ENCODE assay signal across 28 cellular contexts in the genomic region with DNA sequence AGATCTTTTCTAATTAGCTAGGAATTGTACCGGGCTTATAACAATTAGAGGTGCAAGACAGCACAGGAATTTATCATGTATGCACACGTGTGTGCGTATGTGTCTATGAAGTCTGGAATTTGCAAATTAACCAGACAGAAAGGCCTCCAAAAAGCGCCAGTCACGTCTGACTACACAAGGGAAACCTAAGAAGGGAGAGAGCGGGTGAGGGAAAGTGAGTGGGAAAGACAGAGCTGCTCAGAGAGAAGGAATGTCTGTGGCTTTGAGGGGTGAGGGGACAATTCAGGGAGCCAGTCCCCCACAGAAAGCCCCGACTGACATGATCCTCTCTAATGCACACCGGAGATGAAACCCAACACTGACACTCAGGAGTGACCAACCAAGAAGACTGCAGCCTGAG.
DNase-seq lines count a peak whose midpoint lies in the region; ATAC-seq, FAIRE-seq and TF ChIP-seq lines count a peak whose summit lies in the region.
"Had no signal": no experiment of that assay in that cellular context is flagged by ENCODE, and none has a peak within 500 bp of the region (broad histone marks: within the 10 kb centered on the region; RNA-seq: fewer than 3 reads in every experiment).

No MANE protein-coding gene starts in this region.

- no peak overlapping the region for H3K23ac ChIP-seq in IMR-90 (ENCODE audit: low read depth, low read length)

- no peak overlapping the region for H3K27ac ChIP-seq in IMR-90 (ENCODE audit: insufficient read depth, low read length)
- no peak overlapping the region for H3K27ac ChIP-seq in suprapubic skin
- H3K27ac ChIP-seq in pancreas, result no peak overlapping the region
- H3K27ac ChIP-seq in esophagus muscularis mucosa (replicated peaks in 1 of 4), result no peak overlapping the region
- H3K27ac ChIP-seq: body of pancreas, SK-N-MC had no signal

- TF ChIP-seq POLR2A in IMR-90 (IDR thresholded peaks at IDR 0.05; ENCODE audit: low read depth, low read length) (no peak), suprapubic skin (IDR thresholded peaks at IDR 0.05) (no peak), esophagus muscularis mucosa (IDR thresholded peaks at IDR 0.05; ENCODE audit: low read depth) (no peak)

- H3K9me3 ChIP-seq in IMR-90 (ENCODE audit: control insufficient read depth, insufficient read depth, low read length), result no peaks in the 10 kb centered on the region
- no peaks in the 10 kb centered on the region for H3K9me3 ChIP-seq in skeletal muscle satellite cell (replicated peaks; ENCODE audit: low read length)
- H3K9me3 ChIP-seq in suprapubic skin, result no peaks in the 10 kb centered on the region
- no peaks in the 10 kb centered on the region for H3K9me3 ChIP-seq in pancreas
- no peaks in the 10 kb centered on the region for H3K9me3 ChIP-seq in esophagus muscularis mucosa
- H3K9me3 ChIP-seq: body of pancreas had no signal

- WGBS in IMR-90 (ENCODE audit: extremely low coverage in 2 of 2, insufficient read length in 1 of 2), 2 experiments, result no CpG with 5 or more reads among the region's 8 CpGs
- 75% methylated on average over 8 of the region's 8 CpGs for WGBS in suprapubic skin
- WGBS in pancreas, 2 donors, result 86 to 89% methylated on average over 8 of the region's 8 CpGs
- WGBS in esophagus muscularis mucosa, result 91% methylated on average over 8 of the region's 8 CpGs

- no TSS peak for BruUV-seq in IMR-90 (replicated peaks; lab: Mats Ljungman, UMichigan)

- peak; percentile 52 for DNase-seq in IMR-90
- no peak for DNase-seq in chondrocyte (ENCODE audit: low spot score)
- DNase-seq in kidney tubule cell (ENCODE audit: low spot score), result peak; percentile 91
- DNase-seq in suprapubic skin (ENCODE audit: low spot score in 2 of 2), result no peak
- no peak for DNase-seq in pancreas
- DNase-seq in esophagus muscularis mucosa (ENCODE audit: extremely low spot score), result no peak
- no peak for DNase-seq in activated CD4-positive, CD25-positive, alpha-beta regulatory T cell (lab: John Stamatoyannopoulos, UW)
- DNase-seq: activated CD4-positive, alpha-beta T cell treated with anti-CD3 and anti-CD28 coated beads, Interleukin-2, amount 50 U/mL, for 4 hours; activated naive CD4-positive, alpha-beta T cell; activated T-cell treated with anti-CD3 and anti-CD28 coated beads, Interleukin-2, amount 50 U/mL, for 72 hours; body of pancreas; CD8-positive, alpha-beta T cell; DMS 273 treated with DMSO at 0.1 percent for 48 hours; effector CD4-positive, alpha-beta T cell; erythroblast; H9; KG1; left ventricle myocardium superior; naive thymus-derived CD4-positive, alpha-beta T cell; NCI-H1417; NCI-H2081; stimulated activated CD4-positive, alpha-beta T cell treated with anti-CD3 and anti-CD28 coated beads, Interleukin-12 subunit alpha, Interleukin-12 subunit beta, amount 100 ng/mL, for 4 hours; stimulated activated naive B cell treated with anti-CD40 and anti-IgM and Interleukin-4, amounts not matched to agents 10 μg/mL and 1 μg/mL and 100 μg/mL, for 72 hours had no signal

- peak overlapping the region; percentile 94 for H3K27ac Mint-ChIP-seq in chondrocyte (ENCODE audit: unreplicated experiment)
- H3K27ac Mint-ChIP-seq: activated T-cell treated with anti-CD3 and anti-CD28 coated beads, Interleukin-2, amount 50 U/mL, for 72 hours; B cell; CD8-positive, alpha-beta T cell; H9; mesothelial cell of epicardium; naive thymus-derived CD4-positive, alpha-beta T cell; stimulated activated naive B cell treated with anti-CD40 and anti-IgM and Interleukin-4, amounts not matched to agents 10 μg/mL and 1 μg/mL and 100 μg/mL, for 72 hours had no signal

- H3K4me1 ChIP-seq in IMR-90 (ENCODE audit: control insufficient read depth, insufficient read depth, low read length) (peaks cover 8% of the 10 kb centered on the region), skeletal muscle satellite cell (ENCODE audit: control insufficient read depth, insufficient read depth, low read length) (peaks cover 6% of the 10 kb centered on the region), suprapubic skin (no peaks in the 10 kb centered on the region), pancreas (no peaks in the 10 kb centered on the region), esophagus muscularis mucosa (no peaks in the 10 kb centered on the region)
- H3K4me1 ChIP-seq: body of pancreas had no signal

- H3K18ac ChIP-seq in IMR-90 (ENCODE audit: low read depth, low read length), result 0 out of 2 replicates have a peak overlapping the region, but pooled peaks have one; percentile 38

- H3K36me3 ChIP-seq in IMR-90 (ENCODE audit: control insufficient read depth, insufficient read depth, low read length) (no peaks in the 10 kb centered on the region), skeletal muscle satellite cell (ENCODE audit: insufficient read depth, low read length) (no peaks in the 10 kb centered on the region), suprapubic skin (no peaks in the 10 kb centered on the region), pancreas (no peaks in the 10 kb centered on the region), esophagus muscularis mucosa (no peaks in the 10 kb centered on the region)

- no peaks in the 10 kb centered on the region for H3K79me1 ChIP-seq in IMR-90 (ENCODE audit: low read depth in 1 of 2, low read length in 2 of 2)

- peak overlapping the region; percentile 4 for H2BK120ac ChIP-seq in IMR-90 (ENCODE audit: low read depth, low read length)

- H2AK5ac ChIP-seq in IMR-90 (ENCODE audit: low read depth, low read length), result peak overlapping the region; percentile 51

- no peak overlapping the region for H2BK5ac ChIP-seq in IMR-90 (ENCODE audit: low read depth, low read length, poor library complexity, severe bottlenecking)

- no peak overlapping the region for H2AK9ac ChIP-seq in IMR-90 (replicated peaks; ENCODE audit: low read depth, low read length, poor library complexity)

- dilution Hi-C loops in IMR-90 (cut with HindIII; ENCODE audit: low sequenced_read_pairs, unreplicated experiment), result no loop called here

- H3K9me1 ChIP-seq in IMR-90 (ENCODE audit: insufficient read depth, low read length), result no peaks in the 10 kb centered on the region

- H3K4me3 ChIP-seq in IMR-90 (ENCODE audit: insufficient read depth, low read depth, low read length), result no peak overlapping the region
- H3K4me3 ChIP-seq in skeletal muscle satellite cell (ENCODE audit: low read length), result peak overlapping the region; percentile 25
- H3K4me3 ChIP-seq in suprapubic skin, result no peak overlapping the region
- H3K4me3 ChIP-seq in pancreas, result no peak overlapping the region
- H3K4me3 ChIP-seq in esophagus muscularis mucosa, result no peak overlapping the region
- H3K4me3 ChIP-seq: body of pancreas, SK-N-MC had no signal

- no peaks in the 10 kb centered on the region for H3K27me3 Mint-ChIP-seq in chondrocyte (ENCODE audit: low read depth)

- intact Hi-C loops in IMR-90 (cut with micrococcal nuclease) (no loop called here), pancreas (cut with DNase I) (no loop called here), esophagus muscularis mucosa (cut with DNase I) (no loop called here)

- peaks cover 2% of the 10 kb centered on the region for H3K36me3 Mint-ChIP-seq in chondrocyte (ENCODE audit: low read depth)
- H3K36me3 Mint-ChIP-seq: CD8-positive, alpha-beta T cell; mesothelial cell of epicardium; stimulated activated naive B cell treated with anti-CD40 and anti-IgM and Interleukin-4, amounts not matched to agents 10 μg/mL and 1 μg/mL and 100 μg/mL, for 72 hours had no signal

- TF ChIP-seq CTCF in IMR-90 (conservative IDR thresholded peaks at IDR 0.05; ENCODE audit: low read depth, low read length), result no peak
- no peak for TF ChIP-seq CTCF in chondrocyte (IDR thresholded peaks at IDR 0.05)
- TF ChIP-seq CTCF in suprapubic skin (IDR thresholded peaks at IDR 0.05), result no peak
- TF ChIP-seq CTCF in pancreas (IDR thresholded peaks at IDR 0.05), result no peak
- TF ChIP-seq CTCF in esophagus muscularis mucosa (IDR thresholded peaks at IDR 0.05), result no peak

- H4K8ac ChIP-seq in IMR-90 (ENCODE audit: low read depth in 2 of 2, low read length in 2 of 2), result 0 out of 4 replicates have a peak overlapping the region, but pooled peaks of 1 of the 2 experiments have one; percentile 6

- no peak overlapping the region for H3K56ac ChIP-seq in IMR-90 (ENCODE audit: extremely low read depth, insufficient read depth, low read length)

- peak overlapping the region; percentile 55 for H3K4me3 Mint-ChIP-seq in chondrocyte (ENCODE audit: unreplicated experiment)
- H3K4me3 Mint-ChIP-seq: activated T-cell treated with anti-CD3 and anti-CD28 coated beads, Interleukin-2, amount 50 U/mL, for 72 hours; B cell; CD8-positive, alpha-beta T cell; H9; mesothelial cell of epicardium; naive thymus-derived CD4-positive, alpha-beta T cell; stimulated activated naive B cell treated with anti-CD40 and anti-IgM and Interleukin-4, amounts not matched to agents 10 μg/mL and 1 μg/mL and 100 μg/mL, for 72 hours had no signal

- POLR2A ChIA-PET in IMR-90 (lab: Charles Lee; ENCODE audit: unreplicated experiment), result no interaction called here

- in situ Hi-C loops in IMR-90 (cut with MboI; ENCODE audit: low sequenced_read_pairs), result no loop called here

- peaks cover 6% of the 10 kb centered on the region for H3K9me3 Mint-ChIP-seq in chondrocyte (ENCODE audit: low read depth)

- no peak for TF ChIP-seq RAD21 in IMR-90 (IDR thresholded peaks at IDR 0.05; ENCODE audit: low read length)

- no peak overlapping the region for H2AFZ ChIP-seq in IMR-90 (replicated peaks; ENCODE audit: low read length, poor library complexity)

- FAIRE-seq in pancreas (lab: Jason Lieb, UNC), result no peak
- FAIRE-seq: frontal cortex had no signal

- peaks cover 24% of the 10 kb centered on the region for H3K4me1 Mint-ChIP-seq in chondrocyte (ENCODE audit: low read depth)
- H3K4me1 Mint-ChIP-seq: B cell; naive thymus-derived CD4-positive, alpha-beta T cell had no signal

- H4K5ac ChIP-seq in IMR-90 (ENCODE audit: low read depth, low read length), result no peak overlapping the region

- no peak overlapping the region for H3K4ac ChIP-seq in IMR-90 (ENCODE audit: low read depth, low read length)

- TF ChIP-seq EP300 in suprapubic skin (IDR thresholded peaks at IDR 0.05), result no peak
- no peak for TF ChIP-seq EP300 in esophagus muscularis mucosa (IDR thresholded peaks at IDR 0.05)

- ATAC-seq in IMR-90 (ENCODE audit: low read depth) (peak; percentile 21; the same call in 1 of the 2 replicates), pancreas (no peak)
- ATAC-seq: activated T-cell treated with anti-CD3 and anti-CD28 coated beads, Interleukin-2, amount 50 U/mL, for 72 hours; body of pancreas; CD8-positive, alpha-beta T cell; left ventricle myocardium superior; naive thymus-derived CD4-positive, alpha-beta T cell; stimulated activated naive B cell treated with anti-CD40 and anti-IgM and Interleukin-4, amounts not matched to agents 10 μg/mL and 1 μg/mL and 100 μg/mL, for 72 hours had no signal

- H2BK15ac ChIP-seq in IMR-90 (ENCODE audit: low read depth, low read length), result peak overlapping the region; percentile 68; the same call in 1 of the 3 replicates

- H4K20me1 ChIP-seq in IMR-90 (ENCODE audit: insufficient read depth, low read length), result no peaks in the 10 kb centered on the region

- peak overlapping the region; percentile 32; the same call in 1 of the 2 replicates for H2BK20ac ChIP-seq in IMR-90 (ENCODE audit: low read depth, low read length)

- H3K14ac ChIP-seq in IMR-90 (replicated peaks; ENCODE audit: low read depth, low read length), result 0 out of 2 replicates have a peak overlapping the region, but pooled peaks have one; percentile 13

- CTCF ChIA-PET in IMR-90 (lab: Yijun Ruan, JAX), result no interaction called here

- no peak overlapping the region for H3K4me2 ChIP-seq in IMR-90 (ENCODE audit: low read depth, low read length)
- peak overlapping the region; percentile 58 for H3K4me2 ChIP-seq in skeletal muscle satellite cell (ENCODE audit: low read length)

- H3K9ac ChIP-seq in IMR-90 (ENCODE audit: low read depth, low read length), result no peak overlapping the region
- H3K9ac ChIP-seq in skeletal muscle satellite cell (ENCODE audit: low read depth, low read length), result no peak overlapping the region

- H3K27me3 ChIP-seq in IMR-90 (ENCODE audit: control insufficient read depth, insufficient read depth, low read length), result no peaks in the 10 kb centered on the region
- H3K27me3 ChIP-seq in skeletal muscle satellite cell (ENCODE audit: control insufficient read depth, insufficient read depth, low read length), result no peaks in the 10 kb centered on the region
- H3K27me3 ChIP-seq in suprapubic skin, result no peaks in the 10 kb centered on the region
- H3K27me3 ChIP-seq in pancreas, result no peaks in the 10 kb centered on the region
- H3K27me3 ChIP-seq in esophagus muscularis mucosa, result no peaks in the 10 kb centered on the region
- H3K27me3 ChIP-seq: body of pancreas had no signal

- H4K91ac ChIP-seq in IMR-90 (ENCODE audit: insufficient read depth, low read depth, low read length), result no peak overlapping the region; the same call in 1 of the 2 replicates

Comparison
In these comparisons a context has a peak if more than half of its experiments do, and no peak if none do; other contexts are left out.
1. DNase-seq: peak in IMR-90 (single experiment) and kidney tubule cell (single experiment); none in chondrocyte (single experiment), suprapubic skin (0 of 2), pancreas (0 of 6), esophagus muscularis mucosa (single experiment) and activated CD4-positive, CD25-positive, alpha-beta regulatory T cell (0 of 4).